Comparison of ENCODE assay signal across 22 cellular contexts in genomic region chr1:186793582-186793927, GRCh38. TPM values are rescaled to one million over a fixed set of nuclear protein-coding genes. Genes with fewer than 3 reads are reported as not detected.
DNase-seq lines count a peak whose midpoint lies in the region; ATAC-seq and TF ChIP-seq lines count a peak whose summit lies in the region.
"Had no signal": no experiment of that assay in that cellular context is flagged by ENCODE, and none has a peak within 500 bp of the region (broad histone marks: within the 10 kb centered on the region; RNA-seq: fewer than 3 reads in every experiment).

No MANE protein-coding gene starts in this region.

- H3K4ac ChIP-seq in IMR-90 (ENCODE audit: low read depth, low read length), result no peak overlapping the region

- no peak overlapping the region for H3K27ac ChIP-seq in IMR-90 (ENCODE audit: insufficient read depth, low read length)
- H3K27ac ChIP-seq: parathyroid adenoma, RWPE1, VCaP had no signal

- no peaks in the 10 kb centered on the region for H3K27me3 ChIP-seq in IMR-90 (ENCODE audit: control insufficient read depth, insufficient read depth, low read length)

- H3K4me2 ChIP-seq in IMR-90 (ENCODE audit: low read depth, low read length), result no peak overlapping the region

- no peak overlapping the region for H3K56ac ChIP-seq in IMR-90 (ENCODE audit: extremely low read depth, insufficient read depth, low read length)

- TF ChIP-seq POLR2A in IMR-90 (IDR thresholded peaks at IDR 0.05; ENCODE audit: low read depth, low read length), result no peak

- H2BK120ac ChIP-seq in IMR-90 (ENCODE audit: low read depth, low read length), result no peak overlapping the region

- dilution Hi-C loops in IMR-90 (cut with HindIII; ENCODE audit: low sequenced_read_pairs, unreplicated experiment), result no loop called here

- H2BK15ac ChIP-seq in IMR-90 (ENCODE audit: low read depth, low read length), result no peak overlapping the region

- no peaks in the 10 kb centered on the region for H3K9me3 ChIP-seq in IMR-90 (ENCODE audit: control insufficient read depth, insufficient read depth, low read length)
- H3K9me3 ChIP-seq: HAP-1 had no signal

- TF ChIP-seq CTCF in IMR-90 (conservative IDR thresholded peaks at IDR 0.05; ENCODE audit: low read depth, low read length), result no peak
- no peak for TF ChIP-seq CTCF in fibroblast of villous mesenchyme (IDR thresholded peaks at IDR 0.05; ENCODE audit: insufficient read depth, low read depth, low read length)

- no peak overlapping the region for H3K23ac ChIP-seq in IMR-90 (ENCODE audit: low read depth, low read length)

- no peak overlapping the region for H3K14ac ChIP-seq in IMR-90 (replicated peaks; ENCODE audit: low read depth, low read length)

- no peaks in the 10 kb centered on the region for H3K79me1 ChIP-seq in IMR-90 (ENCODE audit: low read depth in 1 of 2, low read length in 2 of 2)

- POLR2A ChIA-PET in IMR-90 (lab: Charles Lee; ENCODE audit: unreplicated experiment), result no interaction called here

- intact Hi-C loops in IMR-90 (cut with micrococcal nuclease), result no loop called here

- DNase-seq in IMR-90 (peak; percentile 47), fibroblast of villous mesenchyme (ENCODE audit: low read depth) (peak; percentile 46), ureter (ENCODE audit: low spot score) (no peak), GM19240 (ENCODE audit: insufficient read length, low spot score) (no peak)
- DNase-seq: activated CD4-positive, alpha-beta memory T cell treated with anti-CD3 and anti-CD28 coated beads for 36 hours; activated T-cell treated with anti-CD3 and anti-CD28 coated beads, Interleukin-2, amount 50 U/mL, for 4 hours; COR-L47; cortex of kidney; hippocampal formation; kidney; naive B cell; NCI-H187; NCI-H446; NK-92 treated with Interleukin-12 subunit alpha and Interleukin-12 subunit beta, amount 100 ng/mL, for 24 hours; stimulated activated CD4-positive, alpha-beta T cell treated with anti-CD3 and anti-CD28 coated beads, Interleukin-4, amount 100 ng/mL, for 4 hours had no signal

- no peak overlapping the region for H2AK5ac ChIP-seq in IMR-90 (ENCODE audit: low read depth, low read length)

- no peak overlapping the region for H3K9ac ChIP-seq in IMR-90 (ENCODE audit: low read depth, low read length)
- H3K9ac ChIP-seq: parathyroid adenoma had no signal

- H4K5ac ChIP-seq in IMR-90 (ENCODE audit: low read depth, low read length), result no peak overlapping the region

- no peak overlapping the region for H4K8ac ChIP-seq in IMR-90 (ENCODE audit: low read depth in 2 of 2, low read length in 2 of 2)

- ATAC-seq in GM18511 (IDR thresholded peaks at IDR 0.05; ENCODE audit: unreplicated experiment) (peak; percentile 64), GM21619 (IDR thresholded peaks at IDR 0.05; ENCODE audit: unreplicated experiment) (peak; percentile 44), IMR-90 (ENCODE audit: low read depth) (peak; percentile 40), GM21423 (IDR thresholded peaks at IDR 0.05; ENCODE audit: unreplicated experiment) (no peak)
- ATAC-seq: activated T-cell treated with anti-CD3 and anti-CD28 coated beads, Interleukin-2, amount 50 U/mL, for 4 hours had no signal

- no peak for TF ChIP-seq RAD21 in IMR-90 (IDR thresholded peaks at IDR 0.05; ENCODE audit: low read length)

- no peak overlapping the region for H2AFZ ChIP-seq in IMR-90 (replicated peaks; ENCODE audit: low read length, poor library complexity)
- H2AFZ ChIP-seq: parathyroid adenoma had no signal

- no peak overlapping the region; the same call in 1 of the 2 replicates for H2BK20ac ChIP-seq in IMR-90 (ENCODE audit: low read depth, low read length)

- WGBS in IMR-90 (ENCODE audit: extremely low coverage in 2 of 2, insufficient read length in 1 of 2), 2 experiments, result no CpG with 5 or more reads among the region's 1 CpG

- no peak overlapping the region for H2BK5ac ChIP-seq in IMR-90 (ENCODE audit: low read depth, low read length, poor library complexity, severe bottlenecking)

- H2AK9ac ChIP-seq in IMR-90 (replicated peaks; ENCODE audit: low read depth, low read length, poor library complexity), result no peak overlapping the region

- no TSS peak for BruUV-seq in IMR-90 (replicated peaks; lab: Mats Ljungman, UMichigan)

- H3K18ac ChIP-seq in IMR-90 (ENCODE audit: low read depth, low read length), result no peak overlapping the region

- no peaks in the 10 kb centered on the region for H4K20me1 ChIP-seq in IMR-90 (ENCODE audit: insufficient read depth, low read length)

- H3K9me1 ChIP-seq in IMR-90 (ENCODE audit: insufficient read depth, low read length), result no peaks in the 10 kb centered on the region; the same call in 1 of the 2 replicates

- CTCF ChIA-PET in IMR-90 (lab: Yijun Ruan, JAX), result interaction anchor here (0.6 kb wide), 1 partner anchor 86 kb away, joined by 3 read pairs; no protein-coding TSS in a partner anchor

- no peak overlapping the region for H4K91ac ChIP-seq in IMR-90 (ENCODE audit: insufficient read depth, low read depth, low read length)

- H3K36me3 ChIP-seq in IMR-90 (ENCODE audit: control insufficient read depth, insufficient read depth, low read length), result no peaks in the 10 kb centered on the region
- H3K36me3 ChIP-seq: HAP-1 had no signal

- in situ Hi-C loops in IMR-90 (cut with MboI; ENCODE audit: low sequenced_read_pairs), result no loop called here

- no peak overlapping the region for H3K4me3 ChIP-seq in IMR-90 (ENCODE audit: insufficient read depth, low read depth, low read length)
- no peak overlapping the region for H3K4me3 ChIP-seq in fibroblast of villous mesenchyme (ENCODE audit: low read depth, low read length)
- H3K4me3 ChIP-seq: HAP-1 had no signal

- no peaks in the 10 kb centered on the region; the same call in 1 of the 2 replicates for H3K4me1 ChIP-seq in IMR-90 (ENCODE audit: control insufficient read depth, insufficient read depth, low read length)
- H3K4me1 ChIP-seq: HAP-1, parathyroid adenoma had no signal

TF ChIP-seq in IMR-90, 13 proteins besides CTCF, POLR2A, EP300 and RAD21:
- TF ChIP-seq BHLHE40 (IDR thresholded peaks at IDR 0.05; ENCODE audit: low read depth, low read length) (no peak), CEBPB (IDR thresholded peaks at IDR 0.05; ENCODE audit: low read depth, low read length) (no peak), NFE2L2 (IDR thresholded peaks at IDR 0.05; ENCODE audit: low read depth, low read length) (no peak), MAFK (IDR thresholded peaks at IDR 0.05; ENCODE audit: low read depth, low read length) (no peak), MAZ (IDR thresholded peaks at IDR 0.05; ENCODE audit: borderline replicate concordance, low read depth, low read length) (no peak), RFX5 (IDR thresholded peaks at IDR 0.05; ENCODE audit: low read depth, low read length) (no peak), USF2 (IDR thresholded peaks at IDR 0.05; ENCODE audit: low read depth, low read length) (no peak), SMC3 (IDR thresholded peaks at IDR 0.05; ENCODE audit: low read depth, low read length) (no peak), CHD1 (IDR thresholded peaks at IDR 0.05; ENCODE audit: low read depth, low read length) (no peak), ELK1 (IDR thresholded peaks at IDR 0.05; ENCODE audit: borderline replicate concordance, low read depth, low read length) (no peak), FOS (IDR thresholded peaks at IDR 0.05; ENCODE audit: low read depth, low read length) (no peak), RCOR1 (IDR thresholded peaks at IDR 0.05; ENCODE audit: insufficient replicate concordance, low read length) (no peak)

RNA-seq across cellular contexts. Expression of gene PLA2G4A, which starts 35.2 kb away (rescaled TPM):
- total RNA-seq in IMR-90 (2012; rRNA removed) (3.8 and 4.4 TPM in 2 replicates), fibroblast of villous mesenchyme (12.1 and 15.5 TPM in 2 replicates), ureter (45.3 TPM)
- 1.6 TPM in 2 replicates for polyA plus RNA-seq in IMR-90 (2012; rRNA removed)
- 0.22 and 0.39 TPM in 2 replicates for polyA plus RNA-seq in IMR-90 (2012; cell fraction: cytosol; rRNA removed)
- 0.04 and 0.80 TPM in 2 replicates for polyA plus RNA-seq in IMR-90 (2012; cell fraction: nucleus; rRNA removed; ENCODE audit: low replicate concordance)

Comparison
In these comparisons a context has a peak if more than half of its experiments do, and no peak if none do; other contexts are left out.
1. DNase-seq: peak in IMR-90 (single experiment) and fibroblast of villous mesenchyme (single experiment); none in ureter (single experiment) and GM19240 (single experiment).